2 cellular contexts compared by ENCODE assay signal in the genomic region with DNA sequence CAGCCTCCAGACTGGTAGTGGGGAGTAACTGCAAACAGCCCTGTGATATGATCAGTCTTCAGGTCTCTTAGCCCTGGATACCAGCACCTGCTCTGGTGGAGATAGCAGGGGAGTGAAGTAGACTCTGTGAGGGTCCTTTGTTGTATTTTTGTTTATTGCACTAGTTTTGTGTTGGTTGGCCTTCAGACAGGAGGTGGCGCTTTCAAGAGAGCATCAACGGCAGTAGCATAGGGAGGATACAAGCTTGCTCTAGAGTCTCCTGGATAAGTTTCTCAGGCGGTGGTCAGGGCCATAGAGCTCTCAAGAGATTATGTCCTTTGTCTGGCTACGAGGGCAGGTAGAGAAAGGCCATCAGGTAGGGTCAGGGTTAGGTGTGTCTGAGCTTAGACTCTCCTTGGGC.
TF ChIP-seq lines count a peak whose summit lies in the region.

No MANE protein-coding gene starts in this region.

TF ChIP-seq in SK-N-SH treated with all-trans-retinoic acid at 6 μM for 48 hours, 23 proteins besides CTCF, POLR2A, EP300 and RAD21 (continued from another document):
- TF ChIP-seq, protein P1, sequence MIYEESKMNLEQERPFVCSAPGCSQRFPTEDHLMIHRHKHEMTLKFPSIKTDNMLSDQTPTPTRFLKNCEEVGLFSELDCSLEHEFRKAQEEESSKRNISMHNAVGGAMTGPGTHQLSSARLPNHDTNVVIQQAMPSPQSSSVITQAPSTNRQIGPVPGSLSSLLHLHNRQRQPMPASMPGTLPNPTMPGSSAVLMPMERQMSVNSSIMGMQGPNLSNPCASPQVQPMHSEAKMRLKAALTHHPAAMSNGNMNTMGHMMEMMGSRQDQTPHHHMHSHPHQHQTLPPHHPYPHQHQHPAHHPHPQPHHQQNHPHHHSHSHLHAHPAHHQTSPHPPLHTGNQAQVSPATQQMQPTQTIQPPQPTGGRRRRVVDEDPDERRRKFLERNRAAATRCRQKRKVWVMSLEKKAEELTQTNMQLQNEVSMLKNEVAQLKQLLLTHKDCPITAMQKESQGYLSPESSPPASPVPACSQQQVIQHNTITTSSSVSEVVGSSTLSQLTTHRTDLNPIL (CRISPR knock-in tag; IDR thresholded peaks at IDR 0.05; ENCODE audit: low read depth) = no peak

TF ChIP-seq in SK-N-SH, 30 proteins besides CTCF, POLR2A, EP300 and RAD21 (continued from another document):
- TF ChIP-seq USF2 (IDR thresholded peaks at IDR 0.05; ENCODE audit: borderline replicate concordance, low read depth, low read length) (no peak), FOXJ3 (CRISPR knock-in tag; IDR thresholded peaks at IDR 0.05) (no peak), RFX5 (IDR thresholded peaks at IDR 0.05; ENCODE audit: low read length) (no peak), MEF2A (IDR thresholded peaks at IDR 0.05; ENCODE audit: borderline replicate concordance, low read depth) (no peak), SMC3 (IDR thresholded peaks at IDR 0.05; ENCODE audit: low read depth, low read length) (no peak), POLR2AphosphoS5 (IDR thresholded peaks at IDR 0.05; ENCODE audit: low read depth, low read length) (no peak), PBX3 (IDR thresholded peaks at IDR 0.05) (no peak), CHD2 (IDR thresholded peaks at IDR 0.05; ENCODE audit: low read length, partially characterized antibody) (no peak), FOXM1 (IDR thresholded peaks at IDR 0.05; ENCODE audit: low read depth) (no peak), RXRA (IDR thresholded peaks at IDR 0.05; ENCODE audit: borderline replicate concordance, low read depth) (no peak), MXI1 (IDR thresholded peaks at IDR 0.05; ENCODE audit: low read depth, low read length) (no peak), GATA2 (CRISPR knock-in tag; IDR thresholded peaks at IDR 0.05) (no peak)
- TF ChIP-seq, protein P2, sequence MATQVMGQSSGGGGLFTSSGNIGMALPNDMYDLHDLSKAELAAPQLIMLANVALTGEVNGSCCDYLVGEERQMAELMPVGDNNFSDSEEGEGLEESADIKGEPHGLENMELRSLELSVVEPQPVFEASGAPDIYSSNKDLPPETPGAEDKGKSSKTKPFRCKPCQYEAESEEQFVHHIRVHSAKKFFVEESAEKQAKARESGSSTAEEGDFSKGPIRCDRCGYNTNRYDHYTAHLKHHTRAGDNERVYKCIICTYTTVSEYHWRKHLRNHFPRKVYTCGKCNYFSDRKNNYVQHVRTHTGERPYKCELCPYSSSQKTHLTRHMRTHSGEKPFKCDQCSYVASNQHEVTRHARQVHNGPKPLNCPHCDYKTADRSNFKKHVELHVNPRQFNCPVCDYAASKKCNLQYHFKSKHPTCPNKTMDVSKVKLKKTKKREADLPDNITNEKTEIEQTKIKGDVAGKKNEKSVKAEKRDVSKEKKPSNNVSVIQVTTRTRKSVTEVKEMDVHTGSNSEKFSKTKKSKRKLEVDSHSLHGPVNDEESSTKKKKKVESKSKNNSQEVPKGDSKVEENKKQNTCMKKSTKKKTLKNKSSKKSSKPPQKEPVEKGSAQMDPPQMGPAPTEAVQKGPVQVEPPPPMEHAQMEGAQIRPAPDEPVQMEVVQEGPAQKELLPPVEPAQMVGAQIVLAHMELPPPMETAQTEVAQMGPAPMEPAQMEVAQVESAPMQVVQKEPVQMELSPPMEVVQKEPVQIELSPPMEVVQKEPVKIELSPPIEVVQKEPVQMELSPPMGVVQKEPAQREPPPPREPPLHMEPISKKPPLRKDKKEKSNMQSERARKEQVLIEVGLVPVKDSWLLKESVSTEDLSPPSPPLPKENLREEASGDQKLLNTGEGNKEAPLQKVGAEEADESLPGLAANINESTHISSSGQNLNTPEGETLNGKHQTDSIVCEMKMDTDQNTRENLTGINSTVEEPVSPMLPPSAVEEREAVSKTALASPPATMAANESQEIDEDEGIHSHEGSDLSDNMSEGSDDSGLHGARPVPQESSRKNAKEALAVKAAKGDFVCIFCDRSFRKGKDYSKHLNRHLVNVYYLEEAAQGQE (IDR thresholded peaks at IDR 0.05; ENCODE audit: low read depth, low read length) = no peak
- TF ChIP-seq, protein P3, sequence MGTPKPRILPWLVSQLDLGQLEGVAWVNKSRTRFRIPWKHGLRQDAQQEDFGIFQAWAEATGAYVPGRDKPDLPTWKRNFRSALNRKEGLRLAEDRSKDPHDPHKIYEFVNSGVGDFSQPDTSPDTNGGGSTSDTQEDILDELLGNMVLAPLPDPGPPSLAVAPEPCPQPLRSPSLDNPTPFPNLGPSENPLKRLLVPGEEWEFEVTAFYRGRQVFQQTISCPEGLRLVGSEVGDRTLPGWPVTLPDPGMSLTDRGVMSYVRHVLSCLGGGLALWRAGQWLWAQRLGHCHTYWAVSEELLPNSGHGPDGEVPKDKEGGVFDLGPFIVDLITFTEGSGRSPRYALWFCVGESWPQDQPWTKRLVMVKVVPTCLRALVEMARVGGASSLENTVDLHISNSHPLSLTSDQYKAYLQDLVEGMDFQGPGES (IDR thresholded peaks at IDR 0.05; ENCODE audit: low read depth, low read length) = no peak
